1 cellular context compared by ENCODE assay signal in the genomic region with DNA sequence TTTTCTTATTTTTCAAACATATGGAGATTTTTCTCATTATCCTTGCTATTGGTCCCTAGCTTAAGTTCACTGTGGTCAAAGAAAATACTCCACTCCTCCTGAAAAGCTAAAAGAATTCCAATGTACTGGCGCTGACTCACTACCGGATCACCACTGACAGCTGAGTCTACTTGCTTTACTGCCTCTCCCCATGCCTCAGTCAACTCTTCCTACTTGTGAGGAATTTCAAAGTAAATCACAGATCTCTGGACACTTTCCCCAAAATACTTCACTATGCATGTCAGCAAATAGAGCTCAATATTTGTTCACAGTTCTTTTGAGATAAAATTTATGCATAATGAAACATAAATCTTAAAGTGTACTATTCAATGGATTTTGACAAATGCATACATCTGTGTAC.
TF ChIP-seq lines count a peak whose summit lies in the region.

No MANE protein-coding gene starts in this region.

TF ChIP-seq in WTC11, 78 proteins besides CTCF, POLR2A, EP300 and RAD21:
- no peak for TF ChIP-seq TCF7 (CRISPR knock-in tag; IDR thresholded peaks at IDR 0.05; ENCODE audit: low read depth)
